ENCODE assay signal across 9 cellular contexts in the genomic region with DNA sequence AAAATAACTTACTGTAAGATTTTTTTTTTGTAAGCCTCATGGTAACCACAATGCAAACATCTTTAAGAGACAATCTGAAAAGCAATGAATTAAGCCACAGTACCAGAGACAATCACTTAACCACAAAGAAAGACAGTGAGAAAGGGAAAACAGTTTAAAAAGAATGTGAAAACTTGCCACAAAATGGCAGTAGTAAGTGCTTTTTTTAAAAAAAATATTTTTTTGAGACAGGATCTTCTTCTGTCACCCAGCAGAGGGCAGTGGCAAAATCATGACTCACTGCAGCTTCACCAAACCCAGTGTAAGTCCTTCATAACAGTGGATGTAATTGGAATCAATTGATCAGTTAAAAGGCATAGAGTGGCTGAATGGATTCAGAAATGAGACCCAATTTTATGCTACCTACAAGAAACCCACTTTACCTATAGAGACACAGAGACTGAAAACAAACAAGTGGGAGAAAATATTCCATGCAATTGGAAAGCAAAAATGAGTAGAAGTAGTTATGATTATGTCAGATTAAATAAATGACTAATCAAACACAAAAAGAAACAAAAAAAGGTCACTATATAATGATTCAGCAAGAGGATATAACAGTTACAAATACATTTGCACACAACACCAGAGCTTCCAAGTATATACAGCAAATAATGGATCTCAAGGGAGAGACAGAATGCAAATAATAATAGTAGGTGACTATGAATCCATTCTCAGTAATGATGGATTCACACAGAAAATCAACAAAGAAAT. TPM values are rescaled to one million over a fixed set of nuclear protein-coding genes. Genes with fewer than 3 reads are reported as not detected.
DNase-seq lines count a peak whose midpoint lies in the region; ATAC-seq and TF ChIP-seq lines count a peak whose summit lies in the region.
"Had no signal": no experiment of that assay in that cellular context is flagged by ENCODE, and none has a peak within 500 bp of the region (broad histone marks: within the 10 kb centered on the region; RNA-seq: fewer than 3 reads in every experiment).

No MANE protein-coding gene starts in this region.

- no peaks in the 10 kb centered on the region for H3K27me3 ChIP-seq in AG04450 (ENCODE audit: control insufficient read depth, insufficient read depth, low read length)

- CTCF ChIA-PET in AG04450 (lab: Charles Lee), result interaction anchor here (1.4 kb wide), 1 partner anchor 20 kb away, joined by 3 read pairs; no protein-coding TSS in a partner anchor

- no peak for TF ChIP-seq POLR2A in erythroblast (IDR thresholded peaks at IDR 0.05; ENCODE audit: low read length)

- no peak overlapping the region for H3K4me3 ChIP-seq in AG04450 (ENCODE audit: low read depth, low read length)
- no peak overlapping the region for H3K4me3 ChIP-seq in coronary artery

- no peaks in the 10 kb centered on the region for H3K9me3 ChIP-seq in AG04450 (ENCODE audit: control insufficient read depth, insufficient read depth, low read length)

- peak; percentile 58 for ATAC-seq in GM21423 (IDR thresholded peaks at IDR 0.05; ENCODE audit: unreplicated experiment)

- POLR2A ChIA-PET in AG04450 (lab: Yijun Ruan, JAX), result no interaction called here

- peak; percentile 7 for DNase-seq in AG04450 (ENCODE audit: low read depth, low spot score)
- DNase-seq in SKM-1 treated with dmso at 0.1 percent for 144 hours (lab: John Stamatoyannopoulos, UW; ENCODE audit: unreplicated experiment), result peak; percentile 0
- DNase-seq in erythroblast (lab: John Stamatoyannopoulos, UW), result peak; percentile 68 to 73
- DNase-seq in NCI-H1930 (lab: John Stamatoyannopoulos, UW), result no peak
- DNase-seq in mesenteric fat pad (ENCODE audit: low spot score), result no peak
- DNase-seq in coronary artery (ENCODE audit: low spot score), result no peak
- no peak for DNase-seq in effector CD4-positive, alpha-beta T cell
- DNase-seq: naive B cell had no signal

- H3K27ac ChIP-seq in AG04450 (ENCODE audit: low read depth, low read length) (no peak overlapping the region), coronary artery (no peak overlapping the region)

- peak; percentile 56 for TF ChIP-seq CTCF in AG04450 (IDR thresholded peaks at IDR 0.05; ENCODE audit: low read depth, low read length)
- TF ChIP-seq CTCF in coronary artery (IDR thresholded peaks at IDR 0.05), result no peak

RNA-seq across cellular contexts. Expression of gene ZFY, which starts 21.9 kb away (rescaled TPM):
- polyA plus RNA-seq in AG04450 (2011; rRNA removed), result 9.8 and 16.5 TPM in 2 replicates
- polyA minus RNA-seq in AG04450 (2011; rRNA and poly(A)+ RNA removed), result 22.4 and 33.7 TPM in 2 replicates
- not detected for total RNA-seq in mesenteric fat pad

Comparison
In these comparisons a context has a peak if more than half of its experiments do, and no peak if none do; other contexts are left out.
1. DNase-seq: peak in AG04450 (single experiment), SKM-1 treated with dmso at 0.1 percent for 144 hours (single experiment) and erythroblast (2 of 2); none in NCI-H1930 (0 of 2), mesenteric fat pad (single experiment), coronary artery (single experiment) and effector CD4-positive, alpha-beta T cell (single experiment).